21 cellular contexts compared by ENCODE assay signal in the genomic region with DNA sequence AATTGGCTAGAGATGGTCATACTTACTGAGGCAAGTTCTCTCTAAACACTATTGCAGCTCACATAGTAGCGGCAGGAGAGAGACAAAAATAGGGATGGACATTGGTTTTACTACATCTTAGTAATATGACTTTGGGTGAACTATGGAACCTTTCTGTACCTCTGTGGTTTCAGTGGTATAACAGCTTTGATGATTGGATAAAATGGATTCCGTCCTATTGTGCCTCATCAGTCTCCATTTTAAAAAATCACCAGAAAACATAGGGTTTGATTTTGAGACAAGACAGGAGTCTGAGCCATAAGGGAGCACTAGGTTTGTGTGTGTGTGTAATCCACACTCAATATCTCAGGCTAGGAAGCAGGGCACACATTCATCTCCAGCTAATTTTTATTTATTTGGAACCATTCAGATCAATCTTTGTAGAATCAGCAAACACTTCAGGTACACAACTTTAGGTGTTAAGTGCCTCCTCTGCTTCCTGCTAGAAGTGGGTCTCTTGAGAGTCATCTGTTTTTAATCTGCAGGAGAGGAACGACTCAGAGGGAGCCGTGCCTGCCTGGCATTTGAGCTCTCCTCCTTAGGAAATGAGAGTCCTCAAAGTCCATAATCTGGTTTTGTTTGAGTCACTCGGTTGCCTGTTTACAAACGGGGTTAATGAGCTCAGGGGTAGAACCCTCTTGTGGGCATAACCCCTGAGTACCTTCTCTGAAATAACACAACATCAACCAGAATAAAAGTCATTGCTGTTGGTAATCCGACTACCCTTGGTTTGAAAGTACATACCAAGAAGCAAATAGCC.
DNase-seq lines count a peak whose midpoint lies in the region; TF ChIP-seq lines count a peak whose summit lies in the region.
"Had no signal": no experiment of that assay in that cellular context is flagged by ENCODE, and none has a peak within 500 bp of the region (broad histone marks: within the 10 kb centered on the region; RNA-seq: fewer than 3 reads in every experiment).

No MANE protein-coding gene starts in this region.

- no peak overlapping the region for H3K4me3 Mint-ChIP-seq in chondrocyte (ENCODE audit: unreplicated experiment)
- H3K4me3 Mint-ChIP-seq: activated CD8-positive, alpha-beta memory T cell treated with anti-CD3 and anti-CD28 coated beads, Interleukin-2, amount 10 ng/mL, durations not matched to agents 7 days and 5 days had no signal

- H3K4me2 ChIP-seq in GM23248 (ENCODE audit: unreplicated experiment), result no peak overlapping the region
- H3K4me2 ChIP-seq in SK-N-SH, result no peak overlapping the region
- H3K4me2 ChIP-seq: BLaER1 treated with 17β-estradiol and CSF1 and Interleukin-3, amounts not matched to agents 10 nM and 100 nM had no signal

- TF ChIP-seq RAD21 in SK-N-SH (IDR thresholded peaks at IDR 0.05; ENCODE audit: low read length), result no peak

- no peak for TF ChIP-seq EP300 in SK-N-SH (IDR thresholded peaks at IDR 0.05; ENCODE audit: borderline replicate concordance in 1 of 2, low read depth in 1 of 2, low read length in 1 of 2)

- peaks cover 2% of the 10 kb centered on the region for H3K9me3 Mint-ChIP-seq in chondrocyte (ENCODE audit: low read depth)

- no peak for TF ChIP-seq CTCF in AG09319 (IDR thresholded peaks at IDR 0.05; ENCODE audit: low read depth, low read length)
- TF ChIP-seq CTCF in SK-N-SH (IDR thresholded peaks at IDR 0.05), result no peak
- no peak for TF ChIP-seq CTCF in chondrocyte (IDR thresholded peaks at IDR 0.05)

- peak; percentile 52 for DNase-seq in AG09319 (ENCODE audit: extremely low read depth, low read depth)
- peak; percentile 39 for DNase-seq in GM23248
- DNase-seq in SK-N-SH, result no peak
- peak; percentile 43 for DNase-seq in kidney tubule cell (ENCODE audit: low spot score)
- no peak for DNase-seq in AG08396 (ENCODE audit: low spot score)
- DNase-seq in COR-L47 (lab: John Stamatoyannopoulos, UW), result no peak
- DNase-seq in DMS114 treated with DMSO at 0.1 percent for 48 hours (lab: John Stamatoyannopoulos, UW; ENCODE audit: unreplicated experiment), result no peak
- no peak for DNase-seq in chondrocyte (ENCODE audit: low spot score)
- DNase-seq: activated CD4-positive, alpha-beta T cell treated with anti-CD3 and anti-CD28 coated beads for 1 hour; activated CD8-positive, alpha-beta memory T cell treated with anti-CD3 and anti-CD28 coated beads, Interleukin-2, amount 10 ng/mL, durations not matched to agents 7 days and 5 days; activated gamma-delta T cell; DMS79; heart left ventricle; NCI-H1105 treated with DMSO at 0.1 percent for 48 hours; NCI-H2227 treated with DMSO at 0.1 percent for 48 hours; occipital lobe; OCI-M1; T1000 had no signal

- H3K27me3 Mint-ChIP-seq in chondrocyte (ENCODE audit: low read depth), result no peaks in the 10 kb centered on the region
- H3K27me3 Mint-ChIP-seq: activated CD8-positive, alpha-beta memory T cell treated with anti-CD3 and anti-CD28 coated beads, Interleukin-2, amount 10 ng/mL, durations not matched to agents 7 days and 5 days had no signal

- H3K27ac ChIP-seq in GM23248, result no peak overlapping the region
- H3K27ac ChIP-seq in SK-N-SH (ENCODE audit: low read depth in 2 of 2, low read length in 1 of 2), result no peak overlapping the region
- H3K27ac ChIP-seq: BLaER1 treated with 17β-estradiol and CSF1 and Interleukin-3, amounts not matched to agents 10 nM and 100 nM; heart left ventricle; thoracic aorta had no signal

- CTCF ChIA-PET in SK-N-SH (lab: Yijun Ruan, JAX), result interaction anchor here (1.8 kb wide), 1 partner anchor 8 kb away, joined by 10 read pairs; no protein-coding TSS in a partner anchor

- H3K9me2 ChIP-seq in GM23248 (ENCODE audit: insufficient read depth) (no peaks in the 10 kb centered on the region), SK-N-SH (no peaks in the 10 kb centered on the region)

- H3K4me1 ChIP-seq in GM23248 (ENCODE audit: insufficient read depth) (no peaks in the 10 kb centered on the region), SK-N-SH (ENCODE audit: control insufficient read depth in 1 of 2, insufficient read depth in 2 of 2, low read depth in 1 of 2, low read length in 1 of 2) (no peaks in the 10 kb centered on the region)
- H3K4me1 ChIP-seq: BLaER1 treated with 17β-estradiol and CSF1 and Interleukin-3, amounts not matched to agents 10 nM and 100 nM; heart left ventricle had no signal

- H3K4me1 Mint-ChIP-seq in chondrocyte (ENCODE audit: low read depth), result no peaks in the 10 kb centered on the region
- H3K4me1 Mint-ChIP-seq: activated CD8-positive, alpha-beta memory T cell treated with anti-CD3 and anti-CD28 coated beads, Interleukin-2, amount 10 ng/mL, durations not matched to agents 7 days and 5 days had no signal

- no peaks in the 10 kb centered on the region for H3K36me3 Mint-ChIP-seq in chondrocyte (ENCODE audit: low read depth)
- H3K36me3 Mint-ChIP-seq: activated CD8-positive, alpha-beta memory T cell treated with anti-CD3 and anti-CD28 coated beads, Interleukin-2, amount 10 ng/mL, durations not matched to agents 7 days and 5 days had no signal

- 23% methylated on average over 7 of the region's 7 CpGs for WGBS in GM23248 (ENCODE audit: low coverage in 1 of 2, low lambda C conversion rate in 2 of 2, missing lambda C conversion rate in 2 of 2), 2 experiments
- WGBS in SK-N-SH (ENCODE audit: low lambda C conversion rate), result 47% methylated on average over 7 of the region's 7 CpGs

- in situ Hi-C loops in GM23248 (cut with MboI), result no loop called here

- H2AFZ ChIP-seq in GM23248 (no peak overlapping the region), SK-N-SH (ENCODE audit: low read depth) (peak overlapping the region; percentile 23; the same call in 1 of the 2 replicates)

- no peak overlapping the region for H3K27ac Mint-ChIP-seq in chondrocyte (ENCODE audit: unreplicated experiment)
- H3K27ac Mint-ChIP-seq: activated CD8-positive, alpha-beta memory T cell treated with anti-CD3 and anti-CD28 coated beads, Interleukin-2, amount 10 ng/mL, durations not matched to agents 7 days and 5 days had no signal

- no peaks in the 10 kb centered on the region for H3K27me3 ChIP-seq in GM23248 (replicated peaks; ENCODE audit: insufficient read depth)
- no peaks in the 10 kb centered on the region for H3K27me3 ChIP-seq in SK-N-SH (ENCODE audit: insufficient read depth)
- H3K27me3 ChIP-seq: BLaER1 treated with 17β-estradiol and CSF1 and Interleukin-3, amounts not matched to agents 10 nM and 100 nM; heart left ventricle had no signal

- no peaks in the 10 kb centered on the region for H3K79me2 ChIP-seq in GM23248 (ENCODE audit: insufficient read depth)
- no peaks in the 10 kb centered on the region for H3K79me2 ChIP-seq in SK-N-SH (ENCODE audit: insufficient read depth)

- no peaks in the 10 kb centered on the region for H3F3A ChIP-seq in GM23248 (ENCODE audit: insufficient read depth)
- H3F3A ChIP-seq in SK-N-SH (replicated peaks; ENCODE audit: insufficient read depth), result no peaks in the 10 kb centered on the region

- H3K9me3 ChIP-seq in GM23248 (ENCODE audit: low read depth) (no peaks in the 10 kb centered on the region), SK-N-SH (no peaks in the 10 kb centered on the region)
- H3K9me3 ChIP-seq: thoracic aorta had no signal

- POLR2A ChIA-PET in SK-N-SH (lab: Yijun Ruan, JAX), result no interaction called here

- H3K4me3 ChIP-seq in GM23248, result no peak overlapping the region
- no peak overlapping the region for H3K4me3 ChIP-seq in SK-N-SH (ENCODE audit: low read depth in 2 of 2, low read length in 1 of 2)
- H3K4me3 ChIP-seq: BLaER1 treated with 17β-estradiol and CSF1 and Interleukin-3, amounts not matched to agents 10 nM and 100 nM; heart left ventricle; K562; thoracic aorta had no signal

- H3K9ac ChIP-seq in GM23248 (no peak overlapping the region), SK-N-SH (no peak overlapping the region)
- H3K9ac ChIP-seq: BLaER1 treated with 17β-estradiol and CSF1 and Interleukin-3, amounts not matched to agents 10 nM and 100 nM had no signal

- no peaks in the 10 kb centered on the region for H4K20me1 ChIP-seq in GM23248 (ENCODE audit: insufficient read depth)
- H4K20me1 ChIP-seq in SK-N-SH (ENCODE audit: insufficient read depth), result no peaks in the 10 kb centered on the region
- H4K20me1 ChIP-seq: BLaER1 treated with 17β-estradiol and CSF1 and Interleukin-3, amounts not matched to agents 10 nM and 100 nM had no signal

- H3K36me3 ChIP-seq in GM23248 (ENCODE audit: low read depth) (no peaks in the 10 kb centered on the region), SK-N-SH (replicated peaks in 1 of 2; ENCODE audit: control insufficient read depth in 1 of 2, insufficient read depth in 2 of 2, low read length in 1 of 2) (no peaks in the 10 kb centered on the region)
- H3K36me3 ChIP-seq: BLaER1 treated with 17β-estradiol and CSF1 and Interleukin-3, amounts not matched to agents 10 nM and 100 nM; heart left ventricle; thoracic aorta had no signal

TF ChIP-seq in SK-N-SH, 30 proteins besides CTCF, POLR2A, EP300 and RAD21:
- TF ChIP-seq SIN3A (IDR thresholded peaks at IDR 0.05; ENCODE audit: borderline replicate concordance, low read depth, low read length), result no peak
- no peak for TF ChIP-seq MEF2A (IDR thresholded peaks at IDR 0.05; ENCODE audit: borderline replicate concordance, low read depth)
- peak; percentile 43; the same call in 1 of the 2 replicates for TF ChIP-seq TCF12 (IDR thresholded peaks at IDR 0.05)

Comparison
In these comparisons a context has a peak if more than half of its experiments do, and no peak if none do; other contexts are left out.
1. DNase-seq: peak in AG09319 (single experiment), GM23248 (single experiment) and kidney tubule cell (single experiment); none in SK-N-SH (single experiment), AG08396 (single experiment), COR-L47 (single experiment), DMS114 treated with DMSO at 0.1 percent for 48 hours (single experiment) and chondrocyte (single experiment).